In the genomic region with DNA sequence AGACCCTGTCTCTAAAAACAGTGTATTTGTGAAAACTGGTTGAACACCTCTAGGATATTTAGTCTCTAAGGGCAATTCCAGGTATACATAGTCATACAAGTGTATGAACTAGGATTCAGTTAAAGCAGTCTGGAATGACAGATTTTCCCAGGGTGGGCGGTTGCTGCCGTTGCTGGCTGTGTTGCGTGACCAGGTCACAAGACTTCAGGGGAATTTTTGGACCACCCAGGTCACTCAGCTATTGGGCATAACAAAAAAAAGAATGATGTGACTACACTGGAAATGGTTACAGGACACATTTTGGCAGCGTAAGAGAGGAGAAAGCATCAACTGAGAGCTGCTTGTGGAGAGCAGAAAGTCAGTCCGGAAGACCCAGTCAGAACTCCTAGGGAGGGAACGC, we compare ENCODE assay signal across 19 cellular contexts. TPM values are rescaled to one million over a fixed set of nuclear protein-coding genes. Genes with fewer than 3 reads are reported as not detected.
A peak's percentile ranks its signal among the peaks of the same experiment; 100 is the strongest.
DNase-seq lines count a peak whose midpoint lies in the region; ATAC-seq and TF ChIP-seq lines count a peak whose summit lies in the region.
"Had no signal": no experiment of that assay in that cellular context is flagged by ENCODE, and none has a peak within 500 bp of the region (broad histone marks: within the 10 kb centered on the region; RNA-seq: fewer than 3 reads in every experiment).

No MANE protein-coding gene starts in this region.

- no TSS peak for BruUV-seq in OCI-LY7 (replicated peaks; lab: Mats Ljungman, UMichigan)

- ATAC-seq in left cardiac atrium, result no peak
- ATAC-seq: A549; CD8-positive, alpha-beta T cell had no signal

- H3K36me3 ChIP-seq in right atrium auricular region, result no peaks in the 10 kb centered on the region
- no peaks in the 10 kb centered on the region for H3K36me3 ChIP-seq in OCI-LY7 (ENCODE audit: insufficient read depth, low read length)
- H3K36me3 ChIP-seq: BLaER1 treated with 17β-estradiol and CSF1 and Interleukin-3, amounts not matched to agents 10 nM and 100 nM had no signal

- H3K9me3 Mint-ChIP-seq in nephron, result peaks cover 3% of the 10 kb centered on the region
- H3K9me3 Mint-ChIP-seq: CD4-positive, alpha-beta T cell; CD8-positive, alpha-beta T cell had no signal

- intact Hi-C loops in left cardiac atrium (cut with DNase I), result no loop called here
- intact Hi-C loops in OCI-LY7 (cut with micrococcal nuclease; ENCODE audit: unreplicated experiment), result no loop called here

- H3K27ac Mint-ChIP-seq in nephron, result peak overlapping the region; percentile 46 to 63 (median 56)
- H3K27ac Mint-ChIP-seq: B cell; CD4-positive, alpha-beta T cell; CD8-positive, alpha-beta T cell had no signal

- H2AFZ ChIP-seq in OCI-LY7 (ENCODE audit: low read length), result no peak overlapping the region

- H3K4me3 ChIP-seq in right atrium auricular region (no peak overlapping the region), OCI-LY7 (ENCODE audit: low read depth, low read length, poor library complexity, severe bottlenecking) (no peak overlapping the region)
- H3K4me3 ChIP-seq: A549; BLaER1 treated with 17β-estradiol and CSF1 and Interleukin-3, amounts not matched to agents 10 nM and 100 nM had no signal

- no peaks in the 10 kb centered on the region for H3K9me2 ChIP-seq in OCI-LY7 (ENCODE audit: insufficient read depth, low read length)

- H3K27ac ChIP-seq in right atrium auricular region (no peak overlapping the region), OCI-LY7 (ENCODE audit: low read depth, low read length, poor library complexity, severe bottlenecking) (no peak overlapping the region)
- H3K27ac ChIP-seq: 22Rv1; A549; BLaER1 treated with 17β-estradiol and CSF1 and Interleukin-3, amounts not matched to agents 10 nM and 100 nM; C4-2B had no signal

- no peak overlapping the region for H3K4me3 Mint-ChIP-seq in nephron
- H3K4me3 Mint-ChIP-seq: B cell; CD4-positive, alpha-beta T cell; CD8-positive, alpha-beta T cell had no signal

- H4K20me1 ChIP-seq in OCI-LY7 (ENCODE audit: insufficient read depth, low read length), result no peaks in the 10 kb centered on the region
- H4K20me1 ChIP-seq: BLaER1 treated with 17β-estradiol and CSF1 and Interleukin-3, amounts not matched to agents 10 nM and 100 nM had no signal

- no peaks in the 10 kb centered on the region for H3K79me2 ChIP-seq in OCI-LY7 (ENCODE audit: insufficient read depth, low read depth, low read length)

- no peaks in the 10 kb centered on the region for H3K36me3 Mint-ChIP-seq in nephron (ENCODE audit: low read depth)
- H3K36me3 Mint-ChIP-seq: CD8-positive, alpha-beta T cell had no signal

- H3K4me1 ChIP-seq in right atrium auricular region, result no peaks in the 10 kb centered on the region
- H3K4me1 ChIP-seq in OCI-LY7 (ENCODE audit: insufficient read depth, low read length, poor library complexity, severe bottlenecking), result no peaks in the 10 kb centered on the region
- H3K4me1 ChIP-seq: A549, Caco-2 had no signal

- peaks cover 7% of the 10 kb centered on the region for H3K4me1 Mint-ChIP-seq in nephron
- H3K4me1 Mint-ChIP-seq: B cell had no signal

- H3K27me3 Mint-ChIP-seq in nephron (ENCODE audit: low read depth), result peaks cover 5% of the 10 kb centered on the region

- no peaks in the 10 kb centered on the region for H3K27me3 ChIP-seq in right atrium auricular region
- H3K27me3 ChIP-seq: BLaER1 treated with 17β-estradiol and CSF1 and Interleukin-3, amounts not matched to agents 10 nM and 100 nM had no signal

- POLR2A ChIA-PET in OCI-LY7 (lab: Charles Lee), result no interaction called here

- TF ChIP-seq CTCF in right atrium auricular region (IDR thresholded peaks at IDR 0.05), result no peak
- TF ChIP-seq CTCF in nephron (IDR thresholded peaks at IDR 0.05; ENCODE audit: unreplicated experiment in 3 of 3), result no peak
- no peak for TF ChIP-seq CTCF in OCI-LY7 (conservative IDR thresholded peaks at IDR 0.05; ENCODE audit: low read length)

- H3K4me2 ChIP-seq in OCI-LY7 (ENCODE audit: low read length), result no peak overlapping the region
- H3K4me2 ChIP-seq: A549; BLaER1 treated with 17β-estradiol and CSF1 and Interleukin-3, amounts not matched to agents 10 nM and 100 nM had no signal

- H3K9me3 ChIP-seq in right atrium auricular region, result no peaks in the 10 kb centered on the region
- no peaks in the 10 kb centered on the region for H3K9me3 ChIP-seq in OCI-LY7 (ENCODE audit: low read length)
- H3K9me3 ChIP-seq: A549, Caco-2 had no signal

- DNase-seq in right atrium auricular region (ENCODE audit: low spot score) (peak; percentile 36), left cardiac atrium (no peak), islet precursor cell (peak; percentile 18), NCI-H82 treated with DMSO at 0.1 percent for 48 hours (lab: John Stamatoyannopoulos, UW; ENCODE audit: unreplicated experiment) (no peak), OCI-LY7 (ENCODE audit: low spot score) (no peak)
- no peak for DNase-seq in effector CD8-positive, alpha-beta T cell (lab: John Stamatoyannopoulos, UW)
- DNase-seq: AML-193; Caco-2; Calu3; CD4-positive, alpha-beta T cell; CD8-positive, alpha-beta T cell; DMS79 treated with DMSO at 0.1 percent for 48 hours; GF-D8 had no signal

- CTCF ChIA-PET in OCI-LY7 (lab: Charles Lee; ENCODE audit: unreplicated experiment), result no interaction called here

RNA-seq across cellular contexts. Expression of gene ZBTB7C, which starts 58.0 kb away (rescaled TPM):
- 1 to 10 TPM; 1.8 to 7.7 TPM for total RNA-seq in right atrium auricular region
- 1 to 10 TPM; 4.2 to 5.6 TPM for total RNA-seq in left cardiac atrium
- total RNA-seq in OCI-LY7 (2014; rRNA removed; shearing (Covaris generic)), result not detected in 2 replicates
- total RNA-seq in OCI-LY7 (2022), result not detected in 2 replicates
- total RNA-seq: B cell; Calu3; CD4-positive, alpha-beta T cell; CD8-positive, alpha-beta T cell had no signal

Comparison
In these comparisons a context has a peak if more than half of its experiments do, and no peak if none do; other contexts are left out.
1. DNase-seq: peak in right atrium auricular region (single experiment) and islet precursor cell (single experiment); none in left cardiac atrium (single experiment), NCI-H82 treated with DMSO at 0.1 percent for 48 hours (single experiment), OCI-LY7 (single experiment) and effector CD8-positive, alpha-beta T cell (single experiment).